Comparison of ENCODE assay signal across 9 cellular contexts in genomic region chr11:113994077-113994954, GRCh38. TPM values are rescaled to one million over a fixed set of nuclear protein-coding genes. Genes with fewer than 3 reads are reported as not detected.
A peak's percentile ranks its signal among the peaks of the same experiment; 100 is the strongest.
DNase-seq lines count a peak whose midpoint lies in the region; ATAC-seq, FAIRE-seq and TF ChIP-seq lines count a peak whose summit lies in the region.
"Had no signal": no experiment of that assay in that cellular context is flagged by ENCODE, and none has a peak within 500 bp of the region (broad histone marks: within the 10 kb centered on the region; RNA-seq: fewer than 3 reads in every experiment).

No MANE protein-coding gene starts in this region.

- H3K27ac Mint-ChIP-seq in T-helper 17 cell (no peak overlapping the region), memory B cell (no peak overlapping the region)

- H3K36me3 ChIP-seq in thoracic aorta = no peaks in the 10 kb centered on the region

- no peaks in the 10 kb centered on the region for H3K9me3 ChIP-seq in T-helper 17 cell (ENCODE audit: control insufficient read depth, low read length, poor library complexity, severe bottlenecking)
- no peaks in the 10 kb centered on the region for H3K9me3 ChIP-seq in thoracic aorta

- POLR2A ChIA-PET in AG04449 (lab: Yijun Ruan, JAX) = no interaction called here

- no peaks in the 10 kb centered on the region for H3K4me1 Mint-ChIP-seq in T-helper 17 cell
- H3K4me1 Mint-ChIP-seq in memory B cell = peaks cover 16% of the 10 kb centered on the region
- H3K4me1 Mint-ChIP-seq: central memory CD8-positive, alpha-beta T cell had no signal

- H3K4me1 ChIP-seq in thoracic aorta (ENCODE audit: control insufficient read depth in 1 of 2, low read depth in 2 of 2) = no peaks in the 10 kb centered on the region

- DNase-seq in AG04449 (ENCODE audit: low read depth, low spot score) (no peak), GM12892 (ENCODE audit: insufficient read length) (no peak), T-helper 17 cell (peak; percentile 13 to 31 (median 19)), cerebellum (ENCODE audit: low spot score) (peak; percentile 36), memory B cell (ENCODE audit: low spot score in 2 of 2) (peak; percentile 43 to 46), thoracic aorta (ENCODE audit: low spot score) (no peak), A172 (ENCODE audit: low spot score) (no peak)

- no peak for TF ChIP-seq POLR2A in GM12892 (IDR thresholded peaks at IDR 0.05; ENCODE audit: low read depth, low read length)

- no peak overlapping the region for H3K27ac ChIP-seq in thoracic aorta

- CTCF ChIA-PET in AG04449 (lab: Yijun Ruan, JAX) = interaction anchor here (0.6 to 8.8 kb wide), 9 partner anchors 9 to 274 kb away, joined by 3 to 251 read pairs (median 5); no protein-coding TSS in a partner anchor

- H3K4me3 ChIP-seq in AG04449 (ENCODE audit: low read depth, low read length) (no peak overlapping the region), thoracic aorta (no peak overlapping the region)

- peak; percentile 70 for FAIRE-seq in GM12892 (lab: Jason Lieb, UNC)

- no peaks in the 10 kb centered on the region for H3K27me3 ChIP-seq in thoracic aorta (replicated peaks; ENCODE audit: insufficient read depth)

- ATAC-seq in T-helper 17 cell = peak; percentile 54
- ATAC-seq in memory B cell (ENCODE audit: low read depth) = peak; percentile 53
- ATAC-seq in thoracic aorta (ENCODE audit: insufficient number of reproducible peaks, low FRiP score, low read depth) = no peak
- no peak for ATAC-seq in HG02840 (IDR thresholded peaks at IDR 0.05; ENCODE audit: low FRiP score, unreplicated experiment)

- H3K27me3 Mint-ChIP-seq in T-helper 17 cell (peaks cover 25% of the 10 kb centered on the region), memory B cell (peaks cover 2% of the 10 kb centered on the region)

- H3K4me3 Mint-ChIP-seq in T-helper 17 cell = no peak overlapping the region
- no peak overlapping the region for H3K4me3 Mint-ChIP-seq in memory B cell
- H3K4me3 Mint-ChIP-seq: central memory CD8-positive, alpha-beta T cell had no signal

- H3K36me3 Mint-ChIP-seq in T-helper 17 cell (ENCODE audit: low read depth) (no peaks in the 10 kb centered on the region), memory B cell (peaks cover 2% of the 10 kb centered on the region)

- TF ChIP-seq CTCF in AG04449 (IDR thresholded peaks at IDR 0.05; ENCODE audit: insufficient read depth, low read length, missing control alignments) = peak; percentile 47
- peak; percentile 79 for TF ChIP-seq CTCF in thoracic aorta (IDR thresholded peaks at IDR 0.05)

- H3K9me3 Mint-ChIP-seq in memory B cell = no peaks in the 10 kb centered on the region
- H3K9me3 Mint-ChIP-seq: central memory CD8-positive, alpha-beta T cell had no signal

RNA-seq across cellular contexts. Expression of gene HTR3A, which starts 19.4 kb away (rescaled TPM):
- not detected for polyA plus RNA-seq in GM12892 (2012; ENCODE audit: missing spikeins)
- total RNA-seq in T-helper 17 cell = not detected
- not detected for total RNA-seq in cerebellum
- total RNA-seq in thoracic aorta = not detected
- total RNA-seq in A172 (2014; rRNA removed; shearing (Covaris generic)) = not detected in 2 replicates

Comparison
In these comparisons a context has a peak if more than half of its experiments do, and no peak if none do; other contexts are left out.
1. DNase-seq: peak in T-helper 17 cell (3 of 3), cerebellum (single experiment) and memory B cell (2 of 2); none in AG04449 (single experiment), GM12892 (single experiment), thoracic aorta (single experiment) and A172 (single experiment).
2. ATAC-seq: peak in T-helper 17 cell (single experiment) and memory B cell (single experiment); none in thoracic aorta (single experiment) and HG02840 (single experiment).